In the genomic region with DNA sequence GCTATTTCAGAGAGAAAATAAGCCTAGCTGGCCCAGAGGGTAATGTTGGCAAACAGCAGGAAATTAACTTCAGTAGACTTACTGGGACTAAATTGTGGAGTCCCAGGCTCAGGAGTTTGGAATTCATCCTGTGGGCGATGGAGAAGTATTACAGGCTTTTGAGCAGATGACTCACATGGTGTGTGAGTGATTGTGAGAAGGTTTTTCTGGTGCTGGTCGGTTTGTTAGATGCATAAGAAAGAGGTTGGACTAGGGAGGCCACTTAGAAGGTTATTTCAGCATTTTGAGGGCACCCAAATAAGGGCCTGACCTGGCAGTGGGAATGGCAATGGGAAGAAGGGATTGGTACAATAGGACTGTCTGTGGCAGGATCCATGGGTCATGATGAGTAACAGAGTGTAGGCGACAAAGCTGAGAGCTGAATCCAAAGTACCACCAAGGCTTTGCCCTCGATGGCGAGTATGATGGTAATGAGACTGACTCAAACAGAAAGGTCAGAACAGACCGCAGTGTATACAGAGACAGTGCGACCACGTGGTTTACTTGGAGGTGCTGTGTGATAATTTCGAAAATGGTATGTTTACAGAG, we compare ENCODE assay signal across 10 cellular contexts.
DNase-seq lines count a peak whose midpoint lies in the region; ATAC-seq and TF ChIP-seq lines count a peak whose summit lies in the region.
"Had no signal": no experiment of that assay in that cellular context is flagged by ENCODE, and none has a peak within 500 bp of the region (broad histone marks: within the 10 kb centered on the region; RNA-seq: fewer than 3 reads in every experiment).

No MANE protein-coding gene starts in this region.

- intact Hi-C loops in tibial artery (cut with DNase I; ENCODE audit: low total_unique reads) = no loop called here
- intact Hi-C loops in CD14-positive monocyte (cut with micrococcal nuclease) = no loop called here

- H3K36me3 Mint-ChIP-seq in activated naive CD4-positive, alpha-beta T cell treated with anti-CD3 and anti-CD28 coated beads, Interleukin-2, amount 50 U/mL, for 72 hours = no peaks in the 10 kb centered on the region
- no peaks in the 10 kb centered on the region for H3K36me3 Mint-ChIP-seq in stimulated activated effector memory CD8-positive, alpha-beta T cell treated with anti-CD3 and anti-CD28 coated beads, Interleukin-12 subunit alpha, Interleukin-12 subunit beta, amount 100 ng/mL, for 72 hours
- H3K36me3 Mint-ChIP-seq in CD14-positive monocyte = peaks cover 22 to 32% of the 10 kb centered on the region in 2 donors

- no peaks in the 10 kb centered on the region for H3K9me3 ChIP-seq in tibial artery
- H3K9me3 ChIP-seq: BLaER1 had no signal

- no peak overlapping the region for H3K27ac Mint-ChIP-seq in activated naive CD4-positive, alpha-beta T cell treated with anti-CD3 and anti-CD28 coated beads, Interleukin-2, amount 50 U/mL, for 72 hours
- H3K27ac Mint-ChIP-seq in stimulated activated effector memory CD8-positive, alpha-beta T cell treated with anti-CD3 and anti-CD28 coated beads, Interleukin-12 subunit alpha, Interleukin-12 subunit beta, amount 100 ng/mL, for 72 hours = no peak overlapping the region
- H3K27ac Mint-ChIP-seq in CD14-positive monocyte = no peak overlapping the region
- H3K27ac Mint-ChIP-seq: T-helper 2 cell treated with Interferon-gamma antibody and Interleukin-4, amounts not matched to agents 5 μg/mL and 100 μg/mL, for 36 hours had no signal

- no peaks in the 10 kb centered on the region for H3K4me1 ChIP-seq in tibial artery
- H3K4me1 ChIP-seq: BLaER1 had no signal

- no peak for DNase-seq in activated naive CD4-positive, alpha-beta T cell treated with anti-CD3 and anti-CD28 coated beads, Interleukin-2, amount 50 U/mL, for 72 hours (ENCODE audit: low spot score in 2 of 2)
- DNase-seq in activated naive CD4-positive, alpha-beta T cell (lab: John Stamatoyannopoulos, UW) = no peak
- DNase-seq in cardiac fibroblast (ENCODE audit: low read depth in 2 of 2) (peak; percentile 89 to 94), tibial artery (no peak), CD14-positive monocyte (ENCODE audit: low spot score) (no peak), NCI-H2081 treated with DMSO at 0.1 percent for 48 hours (lab: John Stamatoyannopoulos, UW) (no peak)
- DNase-seq in stimulated activated effector memory CD8-positive, alpha-beta T cell treated with anti-CD3 and anti-CD28 coated beads, Interleukin-12 subunit alpha, Interleukin-12 subunit beta, amount 100 ng/mL, for 72 hours (ENCODE audit: low spot score in 2 of 2) = peak; percentile 5 to 61

- H3K9me3 Mint-ChIP-seq in activated naive CD4-positive, alpha-beta T cell treated with anti-CD3 and anti-CD28 coated beads, Interleukin-2, amount 50 U/mL, for 72 hours = no peaks in the 10 kb centered on the region
- no peaks in the 10 kb centered on the region for H3K9me3 Mint-ChIP-seq in stimulated activated effector memory CD8-positive, alpha-beta T cell treated with anti-CD3 and anti-CD28 coated beads, Interleukin-12 subunit alpha, Interleukin-12 subunit beta, amount 100 ng/mL, for 72 hours
- H3K9me3 Mint-ChIP-seq in CD14-positive monocyte = no peaks in the 10 kb centered on the region
- H3K9me3 Mint-ChIP-seq: T-helper 2 cell treated with Interferon-gamma antibody and Interleukin-4, amounts not matched to agents 5 μg/mL and 100 μg/mL, for 36 hours had no signal

- H3K4me3 Mint-ChIP-seq in stimulated activated effector memory CD8-positive, alpha-beta T cell treated with anti-CD3 and anti-CD28 coated beads, Interleukin-12 subunit alpha, Interleukin-12 subunit beta, amount 100 ng/mL, for 72 hours = peak overlapping the region; percentile 2
- no peak overlapping the region for H3K4me3 Mint-ChIP-seq in CD14-positive monocyte
- H3K4me3 Mint-ChIP-seq: T-helper 2 cell treated with Interferon-gamma antibody and Interleukin-4, amounts not matched to agents 5 μg/mL and 100 μg/mL, for 36 hours had no signal

- H3K27me3 Mint-ChIP-seq in CD14-positive monocyte (ENCODE audit: low read depth in 3 of 3) = no peaks in the 10 kb centered on the region

- H3K27me3 ChIP-seq in tibial artery = no peaks in the 10 kb centered on the region
- H3K27me3 ChIP-seq: BLaER1 had no signal

- H3K4me3 ChIP-seq in cardiac fibroblast (replicated peaks in 1 of 2; ENCODE audit: low read depth in 2 of 2, low read length in 2 of 2) = no peak overlapping the region
- H3K4me3 ChIP-seq in tibial artery = no peak overlapping the region
- H3K4me3 ChIP-seq: BLaER1 had no signal

- TF ChIP-seq CTCF in cardiac fibroblast (IDR thresholded peaks at IDR 0.05; ENCODE audit: low read depth, low read length) = peak; percentile 34
- TF ChIP-seq CTCF in tibial artery (IDR thresholded peaks at IDR 0.05) = no peak
- TF ChIP-seq CTCF in CD14-positive monocyte (IDR thresholded peaks at IDR 0.05) = no peak

- H3K4me1 Mint-ChIP-seq in stimulated activated effector memory CD8-positive, alpha-beta T cell treated with anti-CD3 and anti-CD28 coated beads, Interleukin-12 subunit alpha, Interleukin-12 subunit beta, amount 100 ng/mL, for 72 hours = peaks cover 10% of the 10 kb centered on the region
- no peaks in the 10 kb centered on the region for H3K4me1 Mint-ChIP-seq in CD14-positive monocyte

- peaks cover 4 to 14% (median 9%) of the 10 kb centered on the region in 3 donors for H3K36me3 ChIP-seq in tibial artery

- peak; percentile 49 to 56 for ATAC-seq in activated naive CD4-positive, alpha-beta T cell treated with anti-CD3 and anti-CD28 coated beads, Interleukin-2, amount 50 U/mL, for 72 hours
- peak; percentile 82 for ATAC-seq in HG03469 (IDR thresholded peaks at IDR 0.05; ENCODE audit: unreplicated experiment)
- peak; percentile 97 for ATAC-seq in stimulated activated effector memory CD8-positive, alpha-beta T cell treated with anti-CD3 and anti-CD28 coated beads, Interleukin-12 subunit alpha, Interleukin-12 subunit beta, amount 100 ng/mL, for 72 hours

- no peak overlapping the region for H3K27ac ChIP-seq in tibial artery
- H3K27ac ChIP-seq: BLaER1 had no signal

Comparison
In these comparisons a context has a peak if more than half of its experiments do, and no peak if none do; other contexts are left out.
1. DNase-seq: peak in cardiac fibroblast (2 of 2) and stimulated activated effector memory CD8-positive, alpha-beta T cell treated with anti-CD3 and anti-CD28 coated beads, Interleukin-12 subunit alpha, Interleukin-12 subunit beta, amount 100 ng/mL, for 72 hours (2 of 2); none in activated naive CD4-positive, alpha-beta T cell treated with anti-CD3 and anti-CD28 coated beads, Interleukin-2, amount 50 U/mL, for 72 hours (0 of 2), activated naive CD4-positive, alpha-beta T cell (0 of 4), tibial artery (0 of 2), CD14-positive monocyte (single experiment) and NCI-H2081 treated with DMSO at 0.1 percent for 48 hours (single experiment).
2. Peak in every context shown above with its lines, with median percentiles within 50 percentile points of each other: ATAC-seq.